ENCODE assay signal across 1 cellular context in genomic region chr5:14663734-14664269, GRCh38.
TF ChIP-seq lines count a peak whose summit lies in the region.

No MANE protein-coding gene starts in this region.

TF ChIP-seq in HepG2, 621 proteins besides CTCF, POLR2A, EP300 and RAD21 (continued from another document):
- 0 out of 2 replicates have a peak, but pooled peaks have one; percentile 16 for TF ChIP-seq AHDC1 (CRISPR knock-in tag; IDR thresholded peaks at IDR 0.05; ENCODE audit: borderline replicate concordance)
- no peak; the same call in 1 of the 2 replicates for TF ChIP-seq ZNF558 (CRISPR knock-in tag; IDR thresholded peaks at IDR 0.05; ENCODE audit: borderline replicate concordance)
